In genomic region chr15:90954712-90955671, GRCh38 we compare ENCODE assay signal across 8 cellular contexts. TPM values are rescaled to one million over a fixed set of nuclear protein-coding genes. Genes with fewer than 3 reads are reported as not detected.
A peak's percentile ranks its signal among the peaks of the same experiment; 100 is the strongest.
DNase-seq lines count a peak whose midpoint lies in the region; ATAC-seq and TF ChIP-seq lines count a peak whose summit lies in the region.

RCCD1 (plus strand) TSS chr15:90954884; CDS start chr15:90956735, 1,851 bp downstream.

- TF ChIP-seq CTCF in natural killer cell (IDR thresholded peaks at IDR 0.05) = no peak

- peak; percentile 94 for ATAC-seq in GM21528 (IDR thresholded peaks at IDR 0.05; ENCODE audit: low FRiP score, unreplicated experiment)
- ATAC-seq in natural killer cell = peak; percentile 95 to 97 (median 97)

- intact Hi-C loops in activated T-helper 2 cell treated with anti-CD3 and anti-CD28 coated beads, Interferon-gamma antibody, Interleukin-2, Interleukin-4, amounts not matched to agents 10 μg/mL and 5 μg/mL and 100 μg/mL, durations not matched to agents 14 hours and 24 hours and 36 hours (cut with micrococcal nuclease) = loop anchor here (1.0 to 5.0 kb wide), 3 partner anchors 20 to 77 kb away; partner anchors contain the start of genes PRC1 and UNC45A
- intact Hi-C loops in natural killer cell (cut with micrococcal nuclease) = loop anchor here (2.0 kb wide), 1 partner anchor 20 kb away; the partner anchor contains the start of gene UNC45A

- H3K27me3 Mint-ChIP-seq in IgD-negative memory B cell (no peaks in the 10 kb centered on the region), natural killer cell (ENCODE audit: low read depth in 2 of 2) (no peaks in the 10 kb centered on the region)
- no peaks in the 10 kb centered on the region for H3K27me3 Mint-ChIP-seq in activated T-helper 2 cell treated with anti-CD3 and anti-CD28 coated beads, Interferon-gamma antibody, Interleukin-2, Interleukin-4, amounts not matched to agents 10 μg/mL and 5 μg/mL and 100 μg/mL, durations not matched to agents 14 hours and 24 hours and 36 hours (ENCODE audit: low read depth)

- H3K9me3 Mint-ChIP-seq in IgD-negative memory B cell = no peaks in the 10 kb centered on the region
- no peaks in the 10 kb centered on the region for H3K9me3 Mint-ChIP-seq in activated T-helper 2 cell treated with anti-CD3 and anti-CD28 coated beads, Interferon-gamma antibody, Interleukin-2, Interleukin-4, amounts not matched to agents 10 μg/mL and 5 μg/mL and 100 μg/mL, durations not matched to agents 14 hours and 24 hours and 36 hours
- no peaks in the 10 kb centered on the region for H3K9me3 Mint-ChIP-seq in natural killer cell

- H3K4me1 Mint-ChIP-seq in IgD-negative memory B cell (peaks cover 9 to 11% (median 9%) of the 10 kb centered on the region in 3 donors), natural killer cell (peaks cover 0 to 10% of the 10 kb centered on the region in 2 donors)
- H3K4me1 Mint-ChIP-seq in activated T-helper 2 cell treated with anti-CD3 and anti-CD28 coated beads, Interferon-gamma antibody, Interleukin-2, Interleukin-4, amounts not matched to agents 10 μg/mL and 5 μg/mL and 100 μg/mL, durations not matched to agents 14 hours and 24 hours and 36 hours (ENCODE audit: low read depth) = peaks cover 15% of the 10 kb centered on the region

- H3K4me3 Mint-ChIP-seq in IgD-negative memory B cell (peak within 1 kb of the TSS; percentile 89 to 96 (median 95)), natural killer cell (peak within 1 kb of the TSS; percentile 85)
- H3K4me3 Mint-ChIP-seq in activated T-helper 2 cell treated with anti-CD3 and anti-CD28 coated beads, Interferon-gamma antibody, Interleukin-2, Interleukin-4, amounts not matched to agents 10 μg/mL and 5 μg/mL and 100 μg/mL, durations not matched to agents 14 hours and 24 hours and 36 hours (ENCODE audit: low read depth) = peak within 1 kb of the TSS; percentile 85

- peak within 1 kb of the TSS; percentile 77 to 96 (median 96) for H3K27ac Mint-ChIP-seq in IgD-negative memory B cell
- peak within 1 kb of the TSS; percentile 93 for H3K27ac Mint-ChIP-seq in activated T-helper 2 cell treated with anti-CD3 and anti-CD28 coated beads, Interferon-gamma antibody, Interleukin-2, Interleukin-4, amounts not matched to agents 10 μg/mL and 5 μg/mL and 100 μg/mL, durations not matched to agents 14 hours and 24 hours and 36 hours
- H3K27ac Mint-ChIP-seq in natural killer cell = peak within 1 kb of the TSS; percentile 82 to 91

- peaks cover 6% of the 10 kb centered on the region for H3K36me3 Mint-ChIP-seq in IgD-negative memory B cell
- peaks cover 46% of the 10 kb centered on the region for H3K36me3 Mint-ChIP-seq in activated T-helper 2 cell treated with anti-CD3 and anti-CD28 coated beads, Interferon-gamma antibody, Interleukin-2, Interleukin-4, amounts not matched to agents 10 μg/mL and 5 μg/mL and 100 μg/mL, durations not matched to agents 14 hours and 24 hours and 36 hours (ENCODE audit: low read depth)
- H3K36me3 Mint-ChIP-seq in natural killer cell = no peaks in the 10 kb centered on the region

- DNase-seq in D341Med (ENCODE audit: low spot score) = peak; percentile 98
- peak; percentile 99 for DNase-seq in RPMI8226
- peak; percentile 91 for DNase-seq in activated T-helper 2 cell treated with anti-CD3 and anti-CD28 coated beads, Interferon-gamma antibody, Interleukin-2, Interleukin-4, amounts not matched to agents 10 μg/mL and 5 μg/mL and 100 μg/mL, durations not matched to agents 14 hours and 24 hours and 36 hours (ENCODE audit: low spot score)
- DNase-seq in fibroblast of peridontal ligament (ENCODE audit: extremely low read depth) = peak; percentile 92
- peak; percentile 82 for DNase-seq in natural killer cell
- DNase-seq in stimulated activated naive CD4-positive, alpha-beta T cell (lab: John Stamatoyannopoulos, UW) = peak; percentile 76 to 89 (median 82)

RNA-seq across cellular contexts. Expression of gene RCCD1, which starts in this region (rescaled TPM):
- polyA plus RNA-seq in IgD-negative memory B cell = 6.0 TPM
- total RNA-seq in activated T-helper 2 cell treated with anti-CD3 and anti-CD28 coated beads, Interferon-gamma antibody, Interleukin-2, Interleukin-4, amounts not matched to agents 10 μg/mL and 5 μg/mL and 100 μg/mL, durations not matched to agents 14 hours and 24 hours and 36 hours = 30.1 and 31.0 TPM in 2 replicates
- total RNA-seq in natural killer cell = 1 to 10 TPM; 4.2 to 5.4 (median 5.1) TPM

Comparison
In these comparisons a context has a peak if more than half of its experiments do, and no peak if none do; other contexts are left out.
1. Peak in every context shown above with its lines: DNase-seq and ATAC-seq.